In the genomic region with DNA sequence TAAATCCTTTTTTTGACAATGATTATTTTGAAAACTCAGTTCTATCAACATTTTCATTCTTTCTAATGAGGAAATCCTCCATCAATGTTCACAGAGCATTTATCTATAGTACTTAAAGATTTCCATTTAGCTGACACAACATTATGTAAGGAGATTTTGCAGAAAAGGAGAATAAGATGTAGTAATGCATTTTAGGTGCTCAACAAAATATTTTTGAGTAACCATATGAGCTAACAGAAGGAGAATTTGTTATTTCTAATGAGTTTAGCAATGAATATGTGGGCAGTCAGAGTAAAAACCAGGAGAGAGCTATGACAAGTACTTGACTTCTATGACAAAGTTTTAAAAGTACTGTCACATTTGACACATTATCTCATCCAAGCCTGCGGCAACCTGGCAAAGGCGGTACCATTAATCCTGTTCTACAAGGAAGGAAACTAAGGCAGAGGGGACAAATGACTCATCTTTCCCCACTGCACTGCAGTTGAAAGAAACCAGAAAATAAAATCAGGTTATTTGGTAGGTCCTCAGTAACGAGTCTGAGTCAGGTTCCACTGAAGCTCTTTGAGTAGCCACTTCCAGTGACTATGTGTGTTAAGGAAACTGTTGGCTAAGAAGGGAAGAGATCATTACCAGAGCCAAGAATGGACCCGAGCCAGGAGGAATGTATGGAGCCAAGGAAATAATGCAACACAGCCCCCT, we compare ENCODE assay signal across 13 cellular contexts.
DNase-seq lines count a peak whose midpoint lies in the region; ATAC-seq, FAIRE-seq and TF ChIP-seq lines count a peak whose summit lies in the region.
"Had no signal": no experiment of that assay in that cellular context is flagged by ENCODE, and none has a peak within 500 bp of the region (broad histone marks: within the 10 kb centered on the region; RNA-seq: fewer than 3 reads in every experiment).

No MANE protein-coding gene starts in this region.

- no peaks in the 10 kb centered on the region for H3K36me3 ChIP-seq in CD4-positive, CD25-positive, alpha-beta regulatory T cell (ENCODE audit: control insufficient read depth, insufficient read depth, low read length)
- H3K36me3 ChIP-seq in PC-3 (ENCODE audit: low read depth, low read length): no peaks in the 10 kb centered on the region
- H3K36me3 ChIP-seq in muscle layer of duodenum (ENCODE audit: control insufficient read depth in 1 of 2, insufficient read depth in 2 of 2, low read length in 2 of 2): no peaks in the 10 kb centered on the region
- H3K36me3 ChIP-seq: prostate gland had no signal

- H3K4me1 Mint-ChIP-seq in CD4-positive, CD25-positive, alpha-beta regulatory T cell: peaks cover 46 to 74% (median 58%) of the 10 kb centered on the region in 4 donors

- H3K4me1 ChIP-seq in CD4-positive, CD25-positive, alpha-beta regulatory T cell (ENCODE audit: control insufficient read depth, insufficient read depth, low read length, poor library complexity, severe bottlenecking): peaks cover 24% of the 10 kb centered on the region
- H3K4me1 ChIP-seq in PC-3 (ENCODE audit: insufficient read depth, low read length) (peaks cover 41% of the 10 kb centered on the region), muscle layer of duodenum (ENCODE audit: control insufficient read depth in 1 of 2, insufficient read depth in 2 of 2, low read length in 2 of 2) (peaks cover 6 to 63% of the 10 kb centered on the region in 2 donors)
- H3K4me1 ChIP-seq: prostate gland had no signal

- H3K9me2 ChIP-seq in PC-3 (replicated peaks; ENCODE audit: low read length): no peaks in the 10 kb centered on the region

- peak overlapping the region in 1 of 4 donors; percentile 18 for H3K4me3 Mint-ChIP-seq in CD4-positive, CD25-positive, alpha-beta regulatory T cell
- H3K4me3 Mint-ChIP-seq: activated B cell treated with CpG ODN at 0.5 μM for 24 hours had no signal

- TF ChIP-seq CTCF in PC-3 (conservative IDR thresholded peaks at IDR 0.05; ENCODE audit: low read depth, low read length) (no peak), cardiac fibroblast (IDR thresholded peaks at IDR 0.05; ENCODE audit: low read depth, low read length) (no peak)

- H3K9me3 Mint-ChIP-seq in CD4-positive, CD25-positive, alpha-beta regulatory T cell: no peaks in the 10 kb centered on the region
- H3K9me3 Mint-ChIP-seq: activated B cell treated with CpG ODN at 0.5 μM for 24 hours had no signal

- no peaks in the 10 kb centered on the region for H3F3A ChIP-seq in PC-3 (ENCODE audit: low read length, unreplicated experiment)

- ATAC-seq in CD4-positive, CD25-positive, alpha-beta regulatory T cell (ENCODE audit: low read depth in 2 of 2): no peak
- peak; percentile 54 for ATAC-seq in PC-3
- ATAC-seq in HG03196 (IDR thresholded peaks at IDR 0.05; ENCODE audit: unreplicated experiment): no peak

- peaks cover 91% of the 10 kb centered on the region for H3K79me2 ChIP-seq in PC-3 (ENCODE audit: low read length)

- POLR2A ChIA-PET in PC-3 (lab: Charles Lee; ENCODE audit: unreplicated experiment): interaction anchor here (0.6 kb wide), 1 partner anchor 26 kb away, joined by 5 read pairs; no protein-coding TSS in a partner anchor

- BruUV-seq in PC-3 (replicated peaks; lab: Mats Ljungman, UMichigan): no TSS peak

- intact Hi-C loops in PC-3 (cut with micrococcal nuclease): no loop called here

- CTCF ChIA-PET in PC-3 (lab: Charles Lee): no interaction called here

- no peak overlapping the region for H3K9ac ChIP-seq in PC-3 (ENCODE audit: low read length)

- DNase-seq in CD4-positive, CD25-positive, alpha-beta regulatory T cell: peak in 1 of 3 donors; percentile 10
- DNase-seq in PC-3: peak; percentile 91
- peak; percentile 87 for DNase-seq in cardiac fibroblast (ENCODE audit: low read depth in 2 of 2)
- DNase-seq in SW480 (ENCODE audit: low spot score): no peak
- DNase-seq in GM12892 (ENCODE audit: insufficient read length): no peak
- DNase-seq in NCI-H2171 (lab: John Stamatoyannopoulos, UW): no peak
- DNase-seq: activated B cell treated with CpG ODN at 0.5 μM for 24 hours, Calu3, cortex of kidney, NCI-H1092 had no signal

- no peak overlapping the region for H3K27ac ChIP-seq in CD4-positive, CD25-positive, alpha-beta regulatory T cell (ENCODE audit: insufficient read depth, low read length, poor library complexity, severe bottlenecking)
- H3K27ac ChIP-seq in PC-3 (ENCODE audit: low read length) (peak overlapping the region; percentile 68), muscle layer of duodenum (ENCODE audit: low read length) (peak overlapping the region; percentile 13)
- H3K27ac ChIP-seq: prostate gland had no signal

- no peaks in the 10 kb centered on the region for H4K20me1 ChIP-seq in PC-3 (ENCODE audit: low read length)

- peak overlapping the region; percentile 43 to 69 (median 53) for H3K27ac Mint-ChIP-seq in CD4-positive, CD25-positive, alpha-beta regulatory T cell
- H3K27ac Mint-ChIP-seq: activated B cell treated with CpG ODN at 0.5 μM for 24 hours had no signal

- H3K36me3 Mint-ChIP-seq in CD4-positive, CD25-positive, alpha-beta regulatory T cell: peaks cover 7% of the 10 kb centered on the region

- no peaks in the 10 kb centered on the region for H3K9me3 ChIP-seq in CD4-positive, CD25-positive, alpha-beta regulatory T cell (ENCODE audit: control insufficient read depth in 2 of 2, low read length in 2 of 2)
- no peaks in the 10 kb centered on the region for H3K9me3 ChIP-seq in PC-3 (ENCODE audit: low read length)
- no peaks in the 10 kb centered on the region for H3K9me3 ChIP-seq in muscle layer of duodenum (ENCODE audit: control insufficient read depth in 1 of 2, low read length in 2 of 2)
- H3K9me3 ChIP-seq: prostate gland had no signal

- H3K4me2 ChIP-seq in PC-3 (ENCODE audit: low read length): peak overlapping the region; percentile 47

- no peak overlapping the region for H3K4me3 ChIP-seq in CD4-positive, CD25-positive, alpha-beta regulatory T cell (ENCODE audit: low read depth, low read length)
- peak overlapping the region; percentile 2; the same call in 1 of the 2 replicates for H3K4me3 ChIP-seq in PC-3 (ENCODE audit: low read length)
- H3K4me3 ChIP-seq in cardiac fibroblast (replicated peaks in 1 of 2; ENCODE audit: low read depth in 2 of 2, low read length in 2 of 2): no peak overlapping the region
- no peak overlapping the region for H3K4me3 ChIP-seq in muscle layer of duodenum (ENCODE audit: low read depth in 1 of 2, low read length in 2 of 2)
- H3K4me3 ChIP-seq: prostate gland had no signal

- no peaks in the 10 kb centered on the region for H3K27me3 ChIP-seq in CD4-positive, CD25-positive, alpha-beta regulatory T cell (ENCODE audit: control insufficient read depth, insufficient read depth, low read length)
- H3K27me3 ChIP-seq in PC-3 (ENCODE audit: low read length) (no peaks in the 10 kb centered on the region), muscle layer of duodenum (ENCODE audit: low read depth, low read length) (no peaks in the 10 kb centered on the region)

- no peaks in the 10 kb centered on the region for H3K27me3 Mint-ChIP-seq in CD4-positive, CD25-positive, alpha-beta regulatory T cell
- H3K27me3 Mint-ChIP-seq: activated B cell treated with CpG ODN at 0.5 μM for 24 hours had no signal

- H2AFZ ChIP-seq in PC-3 (ENCODE audit: low read length): no peak overlapping the region

- FAIRE-seq in GM12892 (lab: Jason Lieb, UNC): no peak

- no peak for TF ChIP-seq POLR2A in GM12892 (IDR thresholded peaks at IDR 0.05; ENCODE audit: low read depth, low read length)

Comparison
In these comparisons a context has a peak if more than half of its experiments do, and no peak if none do; other contexts are left out.
1. DNase-seq: peak in PC-3 (single experiment) and cardiac fibroblast (2 of 2); none in SW480 (single experiment), GM12892 (single experiment) and NCI-H2171 (single experiment).